1 cellular context compared by ENCODE assay signal in genomic region chr3:125582707-125583106, GRCh38.
TF ChIP-seq lines count a peak whose summit lies in the region.

No MANE protein-coding gene starts in this region.

TF ChIP-seq in GM23338, 12 proteins besides CTCF, POLR2A, EP300 and RAD21 (continued from another document):
- TF ChIP-seq, protein P1, sequence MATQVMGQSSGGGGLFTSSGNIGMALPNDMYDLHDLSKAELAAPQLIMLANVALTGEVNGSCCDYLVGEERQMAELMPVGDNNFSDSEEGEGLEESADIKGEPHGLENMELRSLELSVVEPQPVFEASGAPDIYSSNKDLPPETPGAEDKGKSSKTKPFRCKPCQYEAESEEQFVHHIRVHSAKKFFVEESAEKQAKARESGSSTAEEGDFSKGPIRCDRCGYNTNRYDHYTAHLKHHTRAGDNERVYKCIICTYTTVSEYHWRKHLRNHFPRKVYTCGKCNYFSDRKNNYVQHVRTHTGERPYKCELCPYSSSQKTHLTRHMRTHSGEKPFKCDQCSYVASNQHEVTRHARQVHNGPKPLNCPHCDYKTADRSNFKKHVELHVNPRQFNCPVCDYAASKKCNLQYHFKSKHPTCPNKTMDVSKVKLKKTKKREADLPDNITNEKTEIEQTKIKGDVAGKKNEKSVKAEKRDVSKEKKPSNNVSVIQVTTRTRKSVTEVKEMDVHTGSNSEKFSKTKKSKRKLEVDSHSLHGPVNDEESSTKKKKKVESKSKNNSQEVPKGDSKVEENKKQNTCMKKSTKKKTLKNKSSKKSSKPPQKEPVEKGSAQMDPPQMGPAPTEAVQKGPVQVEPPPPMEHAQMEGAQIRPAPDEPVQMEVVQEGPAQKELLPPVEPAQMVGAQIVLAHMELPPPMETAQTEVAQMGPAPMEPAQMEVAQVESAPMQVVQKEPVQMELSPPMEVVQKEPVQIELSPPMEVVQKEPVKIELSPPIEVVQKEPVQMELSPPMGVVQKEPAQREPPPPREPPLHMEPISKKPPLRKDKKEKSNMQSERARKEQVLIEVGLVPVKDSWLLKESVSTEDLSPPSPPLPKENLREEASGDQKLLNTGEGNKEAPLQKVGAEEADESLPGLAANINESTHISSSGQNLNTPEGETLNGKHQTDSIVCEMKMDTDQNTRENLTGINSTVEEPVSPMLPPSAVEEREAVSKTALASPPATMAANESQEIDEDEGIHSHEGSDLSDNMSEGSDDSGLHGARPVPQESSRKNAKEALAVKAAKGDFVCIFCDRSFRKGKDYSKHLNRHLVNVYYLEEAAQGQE (IDR thresholded peaks at IDR 0.05; ENCODE audit: unreplicated experiment) = no peak
- TF ChIP-seq STAT1 (IDR thresholded peaks at IDR 0.05; ENCODE audit: unreplicated experiment) (no peak), EZH2phosphoT487 (IDR thresholded peaks at IDR 0.05; ENCODE audit: unreplicated experiment) (no peak), CREB1 (CRISPR knock-in tag; IDR thresholded peaks at IDR 0.05; ENCODE audit: low read depth) (no peak), JUNB (IDR thresholded peaks at IDR 0.05; ENCODE audit: unreplicated experiment) (no peak), NANOG (IDR thresholded peaks at IDR 0.05; ENCODE audit: borderline replicate concordance) (no peak), ZNF331 (CRISPR knock-in tag; IDR thresholded peaks at IDR 0.05; ENCODE audit: low read depth) (no peak)
